8 cellular contexts compared by ENCODE assay signal in genomic region chr2:25252291-25253152, GRCh38.
DNase-seq lines count a peak whose midpoint lies in the region; ATAC-seq and TF ChIP-seq lines count a peak whose summit lies in the region.

No MANE protein-coding gene starts in this region.

- ATAC-seq in IMR-90 (ENCODE audit: low read depth) (peak; percentile 59), GM18861 (IDR thresholded peaks at IDR 0.05; ENCODE audit: unreplicated experiment) (no peak), GM19463 (IDR thresholded peaks at IDR 0.05; ENCODE audit: unreplicated experiment) (no peak)

- DNase-seq in IMR-90 (peak; percentile 14), SK-N-MC (ENCODE audit: low read depth, low spot score) (no peak), astrocyte of the spinal cord (ENCODE audit: low read depth, low spot score) (peak; percentile 62), smooth muscle cell of the brain vasculature (ENCODE audit: low read depth, low spot score) (peak; percentile 49)

- WGBS in IMR-90 (ENCODE audit: extremely low coverage in 2 of 2, insufficient read length in 1 of 2), 2 experiments = no CpG with 5 or more reads among the region's 62 CpGs

- no peaks in the 10 kb centered on the region for H3K9me3 ChIP-seq in IMR-90 (ENCODE audit: control insufficient read depth, insufficient read depth, low read length)
- H3K9me3 ChIP-seq in SK-N-MC (ENCODE audit: low read depth, low read length) = no peaks in the 10 kb centered on the region
- H3K9me3 ChIP-seq in iPS-20b (ENCODE audit: insufficient read depth, low read depth, low read length) = no peaks in the 10 kb centered on the region

- in situ Hi-C loops in IMR-90 (cut with MboI; ENCODE audit: low sequenced_read_pairs) = no loop called here
- in situ Hi-C loops in astrocyte of the spinal cord (cut with HindIII; ENCODE audit: low sequenced_read_pairs) = no loop called here

- no peak for TF ChIP-seq POLR2A in IMR-90 (IDR thresholded peaks at IDR 0.05; ENCODE audit: low read depth, low read length)

- H3K27ac ChIP-seq in IMR-90 (ENCODE audit: insufficient read depth, low read length) (0 out of 2 replicates have a peak overlapping the region, but pooled peaks have one; percentile 11), SK-N-MC (peak overlapping the region; percentile 93), iPS-20b (ENCODE audit: low read length) (peak overlapping the region; percentile 88)

- H3K9ac ChIP-seq in IMR-90 (ENCODE audit: low read depth, low read length) = peak overlapping the region; percentile 25; the same call in 1 of the 2 replicates
- peak overlapping the region; percentile 93 for H3K9ac ChIP-seq in SK-N-MC (ENCODE audit: insufficient read length)
- peak overlapping the region; percentile 86 for H3K9ac ChIP-seq in iPS-20b (ENCODE audit: low read depth, low read length)

- no peak overlapping the region for H2AK9ac ChIP-seq in IMR-90 (replicated peaks; ENCODE audit: low read depth, low read length, poor library complexity)

- CTCF ChIA-PET in IMR-90 (lab: Yijun Ruan, JAX) = no interaction called here

- no peak overlapping the region for H2AK5ac ChIP-seq in IMR-90 (ENCODE audit: low read depth, low read length)

- H3K56ac ChIP-seq in IMR-90 (ENCODE audit: extremely low read depth, insufficient read depth, low read length) = no peak overlapping the region

- BruUV-seq in IMR-90 (replicated peaks; lab: Mats Ljungman, UMichigan) = no TSS peak

- no peak overlapping the region for H3K14ac ChIP-seq in IMR-90 (replicated peaks; ENCODE audit: low read depth, low read length)

- TF ChIP-seq CTCF in GM12875 (IDR thresholded peaks at IDR 0.05; ENCODE audit: borderline replicate concordance, insufficient read depth, low read depth, low read length) (no peak), IMR-90 (conservative IDR thresholded peaks at IDR 0.05; ENCODE audit: low read depth, low read length) (no peak), astrocyte of the spinal cord (IDR thresholded peaks at IDR 0.05; ENCODE audit: low read depth, low read length) (no peak)

- H4K8ac ChIP-seq in IMR-90 (ENCODE audit: low read depth in 2 of 2, low read length in 2 of 2) = peak overlapping the region; percentile 2 to 27; a peak in 2 of 4 replicates

- no peak overlapping the region for H2BK15ac ChIP-seq in IMR-90 (ENCODE audit: low read depth, low read length)

- peak overlapping the region; percentile 84 for H2AFZ ChIP-seq in IMR-90 (replicated peaks; ENCODE audit: low read length, poor library complexity)

- H3K27me3 ChIP-seq in IMR-90 (ENCODE audit: control insufficient read depth, insufficient read depth, low read length) (no peaks in the 10 kb centered on the region), iPS-20b (ENCODE audit: insufficient read depth, low read length) (no peaks in the 10 kb centered on the region)

- H2BK120ac ChIP-seq in IMR-90 (ENCODE audit: low read depth, low read length) = no peak overlapping the region

- peaks cover 21% of the 10 kb centered on the region for H3K36me3 ChIP-seq in IMR-90 (ENCODE audit: control insufficient read depth, insufficient read depth, low read length)
- peaks cover 23% of the 10 kb centered on the region for H3K36me3 ChIP-seq in SK-N-MC (ENCODE audit: insufficient read depth, low read length)
- peaks cover 27% of the 10 kb centered on the region for H3K36me3 ChIP-seq in iPS-20b (ENCODE audit: insufficient read depth, low read depth, low read length)

- dilution Hi-C loops in IMR-90 (cut with HindIII; ENCODE audit: low sequenced_read_pairs, unreplicated experiment) = no loop called here

- no peak overlapping the region; the same call in 1 of the 2 replicates for H4K5ac ChIP-seq in IMR-90 (ENCODE audit: low read depth, low read length)

- POLR2A ChIA-PET in IMR-90 (lab: Charles Lee; ENCODE audit: unreplicated experiment) = interaction anchor here (0.6 kb wide), 1 partner anchor 13 kb away, joined by 6 read pairs; no protein-coding TSS in a partner anchor

- no peak overlapping the region for H3K4ac ChIP-seq in IMR-90 (ENCODE audit: low read depth, low read length)

- peak overlapping the region; percentile 72 for H3K4me3 ChIP-seq in GM12875 (ENCODE audit: low read depth, low read length)
- peak overlapping the region; percentile 23 for H3K4me3 ChIP-seq in IMR-90 (ENCODE audit: insufficient read depth, low read depth, low read length)
- H3K4me3 ChIP-seq in SK-N-MC = peak overlapping the region; percentile 98
- H3K4me3 ChIP-seq in astrocyte of the spinal cord (ENCODE audit: low read depth, low read length) = peak overlapping the region; percentile 49
- peak overlapping the region; percentile 96 for H3K4me3 ChIP-seq in iPS-20b (ENCODE audit: low read length)

- H3K4me1 ChIP-seq in IMR-90 (ENCODE audit: control insufficient read depth, insufficient read depth, low read length) = peaks cover 26% of the 10 kb centered on the region
- peaks cover 30% of the 10 kb centered on the region for H3K4me1 ChIP-seq in iPS-20b (ENCODE audit: insufficient read depth, low read length)

- 0 out of 4 replicates have a peak, but pooled peaks cover 0 to 6% of the 10 kb centered on the region in 2 experiments for H3K79me1 ChIP-seq in IMR-90 (ENCODE audit: low read depth in 1 of 2, low read length in 2 of 2)

- H3K4me2 ChIP-seq in IMR-90 (ENCODE audit: low read depth, low read length) = no peak overlapping the region

- no peaks in the 10 kb centered on the region; the same call in 1 of the 2 replicates for H3K9me1 ChIP-seq in IMR-90 (ENCODE audit: insufficient read depth, low read length)

- H2BK20ac ChIP-seq in IMR-90 (ENCODE audit: low read depth, low read length) = no peak overlapping the region

- H2BK5ac ChIP-seq in IMR-90 (ENCODE audit: low read depth, low read length, poor library complexity, severe bottlenecking) = no peak overlapping the region

- no peak overlapping the region for H4K91ac ChIP-seq in IMR-90 (ENCODE audit: insufficient read depth, low read depth, low read length)

- intact Hi-C loops in IMR-90 (cut with micrococcal nuclease) = loop anchor here (10.0 kb wide), 1 partner anchor 312 kb away; no protein-coding TSS in a partner anchor

- no peaks in the 10 kb centered on the region for H4K20me1 ChIP-seq in IMR-90 (ENCODE audit: insufficient read depth, low read length)

- no peak for TF ChIP-seq RAD21 in IMR-90 (IDR thresholded peaks at IDR 0.05; ENCODE audit: low read length)

- no peak overlapping the region for H3K23ac ChIP-seq in IMR-90 (ENCODE audit: low read depth, low read length)

- no peak overlapping the region; the same call in 1 of the 2 replicates for H3K18ac ChIP-seq in IMR-90 (ENCODE audit: low read depth, low read length)

TF ChIP-seq in IMR-90, 13 proteins besides CTCF, POLR2A, EP300 and RAD21:
- TF ChIP-seq MXI1 (IDR thresholded peaks at IDR 0.05; ENCODE audit: borderline replicate concordance, low read depth, low read length) (no peak), MAZ (IDR thresholded peaks at IDR 0.05; ENCODE audit: borderline replicate concordance, low read depth, low read length) (peak; percentile 63; the same call in 1 of the 2 replicates), NFE2L2 (IDR thresholded peaks at IDR 0.05; ENCODE audit: low read depth, low read length) (no peak), CHD1 (IDR thresholded peaks at IDR 0.05; ENCODE audit: low read depth, low read length) (no peak), BHLHE40 (IDR thresholded peaks at IDR 0.05; ENCODE audit: low read depth, low read length) (no peak), FOS (IDR thresholded peaks at IDR 0.05; ENCODE audit: low read depth, low read length) (no peak), RCOR1 (IDR thresholded peaks at IDR 0.05; ENCODE audit: insufficient replicate concordance, low read length) (no peak), CEBPB (IDR thresholded peaks at IDR 0.05; ENCODE audit: low read depth, low read length) (no peak), SMC3 (IDR thresholded peaks at IDR 0.05; ENCODE audit: low read depth, low read length) (no peak), MAFK (IDR thresholded peaks at IDR 0.05; ENCODE audit: low read depth, low read length) (no peak), RFX5 (IDR thresholded peaks at IDR 0.05; ENCODE audit: low read depth, low read length) (no peak)
- TF ChIP-seq, protein P1, sequence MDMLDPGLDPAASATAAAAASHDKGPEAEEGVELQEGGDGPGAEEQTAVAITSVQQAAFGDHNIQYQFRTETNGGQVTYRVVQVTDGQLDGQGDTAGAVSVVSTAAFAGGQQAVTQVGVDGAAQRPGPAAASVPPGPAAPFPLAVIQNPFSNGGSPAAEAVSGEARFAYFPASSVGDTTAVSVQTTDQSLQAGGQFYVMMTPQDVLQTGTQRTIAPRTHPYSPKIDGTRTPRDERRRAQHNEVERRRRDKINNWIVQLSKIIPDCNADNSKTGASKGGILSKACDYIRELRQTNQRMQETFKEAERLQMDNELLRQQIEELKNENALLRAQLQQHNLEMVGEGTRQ (IDR thresholded peaks at IDR 0.05; ENCODE audit: low read depth, low read length) = peak; percentile 78
- TF ChIP-seq, protein P2, sequence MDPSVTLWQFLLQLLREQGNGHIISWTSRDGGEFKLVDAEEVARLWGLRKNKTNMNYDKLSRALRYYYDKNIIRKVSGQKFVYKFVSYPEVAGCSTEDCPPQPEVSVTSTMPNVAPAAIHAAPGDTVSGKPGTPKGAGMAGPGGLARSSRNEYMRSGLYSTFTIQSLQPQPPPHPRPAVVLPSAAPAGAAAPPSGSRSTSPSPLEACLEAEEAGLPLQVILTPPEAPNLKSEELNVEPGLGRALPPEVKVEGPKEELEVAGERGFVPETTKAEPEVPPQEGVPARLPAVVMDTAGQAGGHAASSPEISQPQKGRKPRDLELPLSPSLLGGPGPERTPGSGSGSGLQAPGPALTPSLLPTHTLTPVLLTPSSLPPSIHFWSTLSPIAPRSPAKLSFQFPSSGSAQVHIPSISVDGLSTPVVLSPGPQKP (IDR thresholded peaks at IDR 0.05; ENCODE audit: borderline replicate concordance, low read depth, low read length) = no peak

Comparison
In these comparisons a context has a peak if more than half of its experiments do, and no peak if none do; other contexts are left out.
1. H3K4me3 ChIP-seq: peak in every context shown above with its lines; median percentile 98 in SK-N-MC; 96 in iPS-20b; 72 in GM12875; 49 in astrocyte of the spinal cord; 23 in IMR-90.
2. H3K27ac ChIP-seq: peak in every context shown above with its lines; median percentile 93 in SK-N-MC; 88 in iPS-20b; 11 in IMR-90.
3. H3K9ac ChIP-seq: peak in every context shown above with its lines; median percentile 93 in SK-N-MC; 86 in iPS-20b; 25 in IMR-90.